Comparison of ENCODE assay signal across 16 cellular contexts in genomic region chr11:68480193-68480592, GRCh38. TPM values are rescaled to one million over a fixed set of nuclear protein-coding genes. Genes with fewer than 3 reads are reported as not detected.
A peak's percentile ranks its signal among the peaks of the same experiment; 100 is the strongest.
DNase-seq lines count a peak whose midpoint lies in the region; ATAC-seq and TF ChIP-seq lines count a peak whose summit lies in the region.
"Had no signal": no experiment of that assay in that cellular context is flagged by ENCODE, and none has a peak within 500 bp of the region (broad histone marks: within the 10 kb centered on the region; RNA-seq: fewer than 3 reads in every experiment).

No MANE protein-coding gene starts in this region.

- 53 to 64% (median 58%) methylated on average over 2 of the region's 2 CpGs for WGBS in heart left ventricle, 4 donors
- 25% methylated on average over 2 of the region's 2 CpGs for WGBS in right lobe of liver (ENCODE audit: insufficient coverage, low coverage, low lambda C conversion rate, missing lambda C conversion rate)

- H3K4me3 Mint-ChIP-seq in T-helper 17 cell: no peak overlapping the region

- H3K4me1 Mint-ChIP-seq in T-helper 17 cell: peaks cover 36% of the 10 kb centered on the region

- H3K36me3 ChIP-seq in left ventricle myocardium inferior (no peaks in the 10 kb centered on the region), heart left ventricle (peaks cover 0 to 5% (median 0%) of the 10 kb centered on the region in 9 donors), right lobe of liver (no peaks in the 10 kb centered on the region), subcutaneous abdominal adipose tissue (ENCODE audit: control insufficient read depth in 5 of 5, insufficient read depth in 5 of 5, low read length in 5 of 5) (peaks cover 0 to 4% (median 0%) of the 10 kb centered on the region in 5 donors), SJCRH30 (peaks cover 34% of the 10 kb centered on the region)

- H3K4me1 ChIP-seq in left ventricle myocardium inferior: peaks cover 66% of the 10 kb centered on the region
- H3K4me1 ChIP-seq in heart left ventricle: peaks cover 8 to 54% (median 34%) of the 10 kb centered on the region in 12 donors
- peaks cover 0 to 28% (median 13%) of the 10 kb centered on the region in 4 donors for H3K4me1 ChIP-seq in right lobe of liver
- H3K4me1 ChIP-seq in subcutaneous abdominal adipose tissue (ENCODE audit: control insufficient read depth in 5 of 5, insufficient read depth in 5 of 5, low read length in 5 of 5): peaks cover 0 to 32% (median 21%) of the 10 kb centered on the region in 5 donors
- H3K4me1 ChIP-seq in SJCRH30: no peaks in the 10 kb centered on the region
- H3K4me1 ChIP-seq: BLaER1 had no signal

- H3K36me3 Mint-ChIP-seq in T-helper 17 cell (ENCODE audit: low read depth): no peaks in the 10 kb centered on the region

- no peak overlapping the region for H3K27ac Mint-ChIP-seq in T-helper 17 cell

- H3K4me3 ChIP-seq in left ventricle myocardium inferior (peak overlapping the region; percentile 2), heart left ventricle (no peak overlapping the region), right lobe of liver (no peak overlapping the region), subcutaneous abdominal adipose tissue (ENCODE audit: low read depth in 1 of 5, low read length in 5 of 5) (no peak overlapping the region), SJCRH30 (no peak overlapping the region)
- H3K4me3 ChIP-seq: BLaER1, K562 had no signal

- H3K9me3 ChIP-seq in left ventricle myocardium inferior (replicated peaks) (peaks cover 14% of the 10 kb centered on the region), heart left ventricle (peaks cover 0 to 14% (median 0%) of the 10 kb centered on the region in 12 donors), right lobe of liver (no peaks in the 10 kb centered on the region), subcutaneous abdominal adipose tissue (ENCODE audit: control insufficient read depth in 5 of 5, low read length in 5 of 5) (no peaks in the 10 kb centered on the region), SJCRH30 (replicated peaks) (peaks cover 7% of the 10 kb centered on the region; the same call in 1 of the 2 replicates), T-helper 17 cell (ENCODE audit: control insufficient read depth, low read length, poor library complexity, severe bottlenecking) (no peaks in the 10 kb centered on the region)

- DNase-seq in left ventricle myocardium inferior: no peak
- DNase-seq in heart left ventricle: no peak
- peak; percentile 21 for DNase-seq in NCI-H774 (lab: John Stamatoyannopoulos, UW)
- no peak for DNase-seq in right lobe of liver
- no peak for DNase-seq in SJCRH30
- no peak for DNase-seq in T-helper 17 cell
- DNase-seq: DMS79, NCI-H1105 treated with DMSO at 0.1 percent for 48 hours, NCI-H1694, NCI-H510A, NCI-H748 treated with DMSO at 0.1 percent for 48 hours, Right ventricle myocardium superior had no signal

- no peaks in the 10 kb centered on the region for H3K27me3 Mint-ChIP-seq in T-helper 17 cell

- TF ChIP-seq POLR2A in heart left ventricle (IDR thresholded peaks at IDR 0.05) (no peak), right lobe of liver (IDR thresholded peaks at IDR 0.05) (no peak)

- no peak overlapping the region for H3K9ac ChIP-seq in subcutaneous abdominal adipose tissue (ENCODE audit: low read length in 5 of 5)
- H3K9ac ChIP-seq: BLaER1 had no signal

- H3K27ac ChIP-seq in left ventricle myocardium inferior (replicated peaks) (peak overlapping the region; percentile 54), heart left ventricle (peak overlapping the region in 3 of 12 donors; percentile 6 to 41 (median 6)), right lobe of liver (no peak overlapping the region), subcutaneous abdominal adipose tissue (ENCODE audit: low read depth, low read length) (peak overlapping the region; percentile 26), SJCRH30 (no peak overlapping the region)
- H3K27ac ChIP-seq: BLaER1 had no signal

- intact Hi-C loops in left ventricle myocardium inferior (cut with micrococcal nuclease) (no loop called here), heart left ventricle (cut with DNase I) (no loop called here), right lobe of liver (cut with DNase I) (no loop called here)

- TF ChIP-seq CTCF in left ventricle myocardium inferior (IDR thresholded peaks at IDR 0.05; ENCODE audit: borderline replicate concordance) (no peak), heart left ventricle (IDR thresholded peaks at IDR 0.05) (no peak), right lobe of liver (IDR thresholded peaks at IDR 0.05) (no peak)

- ATAC-seq in heart left ventricle: no peak
- peak; percentile 69 to 89 (median 78) for ATAC-seq in right lobe of liver
- ATAC-seq in T-helper 17 cell: no peak
- no peak for ATAC-seq in HG02938 (IDR thresholded peaks at IDR 0.05; ENCODE audit: unreplicated experiment)

- H3K27me3 ChIP-seq in left ventricle myocardium inferior (ENCODE audit: low read depth): no peaks in the 10 kb centered on the region
- no peaks in the 10 kb centered on the region for H3K27me3 ChIP-seq in heart left ventricle
- no peaks in the 10 kb centered on the region for H3K27me3 ChIP-seq in right lobe of liver
- no peaks in the 10 kb centered on the region for H3K27me3 ChIP-seq in subcutaneous abdominal adipose tissue (ENCODE audit: control insufficient read depth in 5 of 5, insufficient read depth in 4 of 5, low read length in 5 of 5)
- no peaks in the 10 kb centered on the region for H3K27me3 ChIP-seq in SJCRH30
- H3K27me3 ChIP-seq: BLaER1 had no signal

RNA-seq across cellular contexts. Expression of gene PPP6R3, which starts 19.6 kb away (rescaled TPM):
- total RNA-seq in left ventricle myocardium inferior: 78.8 TPM
- total RNA-seq in heart left ventricle: 10 to 100 TPM; 72.9 to 93.8 (median 81.7) TPM
- 10 to 100 TPM; 23.2 to 37.9 TPM for polyA plus RNA-seq in heart left ventricle
- total RNA-seq in right lobe of liver: 10 to 100 TPM; 35.8 to 48.3 (median 39.2) TPM
- total RNA-seq in SJCRH30 (2014; rRNA removed; shearing (Covaris generic)): 130 and 143 TPM in 2 replicates
- total RNA-seq in T-helper 17 cell: 100 to 1,000 TPM; 134 to 136 TPM

Comparison
In these comparisons a context has a peak if more than half of its experiments do, and no peak if none do; other contexts are left out.
1. H3K27ac ChIP-seq: peak in left ventricle myocardium inferior (single experiment) and subcutaneous abdominal adipose tissue (single experiment); none in right lobe of liver (0 of 3) and SJCRH30 (single experiment).
2. ATAC-seq: peak in right lobe of liver (4 of 4); none in heart left ventricle (0 of 4), T-helper 17 cell (single experiment) and HG02938 (single experiment).